9 cellular contexts compared by ENCODE assay signal in the genomic region with DNA sequence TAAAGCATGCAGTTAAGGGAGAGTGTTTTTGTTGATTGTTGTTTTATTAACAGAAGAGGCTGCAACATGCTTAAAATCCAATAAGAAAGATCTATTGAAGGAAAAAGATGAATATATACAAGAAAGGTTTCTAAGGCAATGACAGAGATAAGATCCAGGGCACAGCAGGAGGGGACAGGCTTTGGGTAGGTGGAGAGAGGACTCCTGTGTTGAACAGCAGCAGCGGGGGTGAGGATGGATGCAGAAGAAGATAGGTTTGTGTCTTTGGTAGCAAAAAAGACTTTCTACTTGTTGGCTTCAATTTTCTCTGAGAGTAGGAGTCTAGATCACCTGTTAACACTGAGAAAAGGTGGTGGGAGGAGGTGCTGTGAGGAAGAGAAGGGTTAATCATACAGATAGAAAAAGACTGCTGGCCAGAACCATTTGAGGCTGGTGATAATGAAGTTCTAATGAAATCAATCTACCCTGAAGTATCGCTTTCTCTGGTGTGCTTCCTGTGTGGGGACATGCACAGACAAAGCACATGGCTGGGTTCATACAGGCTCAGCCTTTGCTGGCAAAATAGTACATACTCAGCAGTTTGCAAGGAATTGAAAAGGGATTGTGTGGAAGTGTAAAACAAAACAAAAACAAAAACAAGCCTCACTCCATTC. TPM values are rescaled to one million over a fixed set of nuclear protein-coding genes. Genes with fewer than 3 reads are reported as not detected.
DNase-seq lines count a peak whose midpoint lies in the region; ATAC-seq and TF ChIP-seq lines count a peak whose summit lies in the region.
"Had no signal": no experiment of that assay in that cellular context is flagged by ENCODE, and none has a peak within 500 bp of the region (broad histone marks: within the 10 kb centered on the region; RNA-seq: fewer than 3 reads in every experiment).

No MANE protein-coding gene starts in this region.

- intact Hi-C loops in body of pancreas (cut with DNase I): no loop called here

- H3K27me3 Mint-ChIP-seq in glutamatergic neuron (ENCODE audit: unreplicated experiment): peaks cover 7% of the 10 kb centered on the region

- H3K4me3 Mint-ChIP-seq in glutamatergic neuron (ENCODE audit: unreplicated experiment): peak overlapping the region; percentile 23

- DNase-seq in glutamatergic neuron (no peak), body of pancreas (no peak), SJCRH30 (no peak), NCI-H128 (lab: John Stamatoyannopoulos, UW; ENCODE audit: unreplicated experiment) (no peak)
- DNase-seq in stimulated activated CD4-positive, alpha-beta T cell treated with anti-CD3 and anti-CD28 coated beads, Interleukin-12 subunit alpha, Interleukin-12 subunit beta, amount 100 ng/mL, for 4 hours: no peak
- DNase-seq: thyroid gland had no signal

- TF ChIP-seq CTCF in glutamatergic neuron (IDR thresholded peaks at IDR 0.05; ENCODE audit: partially characterized antibody, unreplicated experiment): no peak
- TF ChIP-seq CTCF in body of pancreas (IDR thresholded peaks at IDR 0.05): no peak

- H3K36me3 ChIP-seq in body of pancreas (replicated peaks in 1 of 2; ENCODE audit: insufficient read depth in 1 of 2, low read depth in 2 of 2): no peaks in the 10 kb centered on the region
- H3K36me3 ChIP-seq in SJCRH30: no peaks in the 10 kb centered on the region; the same call in 1 of the 2 replicates
- H3K36me3 ChIP-seq: thyroid gland had no signal

- H3K9me3 ChIP-seq in body of pancreas (no peaks in the 10 kb centered on the region), SJCRH30 (replicated peaks) (no peaks in the 10 kb centered on the region)
- H3K9me3 ChIP-seq: thyroid gland had no signal

- H3K27ac Mint-ChIP-seq in glutamatergic neuron (ENCODE audit: unreplicated experiment): peak overlapping the region; percentile 62

- no peak overlapping the region for H3K27ac ChIP-seq in body of pancreas
- H3K27ac ChIP-seq in SJCRH30: no peak overlapping the region
- H3K27ac ChIP-seq: thyroid gland had no signal

- H3K27me3 ChIP-seq in body of pancreas (no peaks in the 10 kb centered on the region), SJCRH30 (no peaks in the 10 kb centered on the region)
- H3K27me3 ChIP-seq: thyroid gland had no signal

- 77 to 79% methylated on average over 2 of the region's 2 CpGs for WGBS in body of pancreas, 2 donors

- peaks cover 8% of the 10 kb centered on the region for H3K9me3 Mint-ChIP-seq in glutamatergic neuron (ENCODE audit: unreplicated experiment)

- ATAC-seq in GM18508 (IDR thresholded peaks at IDR 0.05; ENCODE audit: insufficient read depth, unreplicated experiment) (peak; percentile 87), GM21528 (IDR thresholded peaks at IDR 0.05; ENCODE audit: low FRiP score, unreplicated experiment) (peak; percentile 89), HG03442 (IDR thresholded peaks at IDR 0.05; ENCODE audit: unreplicated experiment) (peak; percentile 89), body of pancreas (no peak)

- H3K4me1 Mint-ChIP-seq in glutamatergic neuron (ENCODE audit: low read depth, unreplicated experiment): peaks cover 27% of the 10 kb centered on the region

- no peaks in the 10 kb centered on the region for H3K36me3 Mint-ChIP-seq in glutamatergic neuron (ENCODE audit: unreplicated experiment)

- H3K4me1 ChIP-seq in body of pancreas (peaks cover 9% of the 10 kb centered on the region), SJCRH30 (no peaks in the 10 kb centered on the region)
- H3K4me1 ChIP-seq: thyroid gland had no signal

- TF ChIP-seq POLR2A in body of pancreas (IDR thresholded peaks at IDR 0.05): no peak

- H3K4me3 ChIP-seq in body of pancreas (no peak overlapping the region), SJCRH30 (no peak overlapping the region)
- H3K4me3 ChIP-seq: thyroid gland had no signal

RNA-seq across cellular contexts. Expression of a gene that starts 17.2 kb away (rescaled TPM):
- total RNA-seq in glutamatergic neuron (ENCODE audit: unreplicated experiment): 981 TPM
- total RNA-seq in body of pancreas: 100 to 1,000 TPM; 105 to 117 TPM
- 63.9 and 87.9 TPM in 2 replicates for total RNA-seq in SJCRH30 (2014; rRNA removed; shearing (Covaris generic))
